In genomic region chr16:81516478-81517149, GRCh38 we compare ENCODE assay signal across 1 cellular context.
A peak's percentile ranks its signal among the peaks of the same experiment; 100 is the strongest.
TF ChIP-seq lines count a peak whose summit lies in the region.

No MANE protein-coding gene starts in this region.

TF ChIP-seq in SK-N-SH, 30 proteins besides CTCF, POLR2A, EP300 and RAD21 (continued from another document):
- peak; percentile 34; the same call in 1 of the 2 replicates for TF ChIP-seq MXI1 (IDR thresholded peaks at IDR 0.05; ENCODE audit: low read depth, low read length)
- TF ChIP-seq USF1 (IDR thresholded peaks at IDR 0.05; ENCODE audit: borderline replicate concordance, low read depth): no peak
- peak; percentile 71 for TF ChIP-seq TCF12 (IDR thresholded peaks at IDR 0.05)
- TF ChIP-seq REST (IDR thresholded peaks at IDR 0.05; ENCODE audit: low read depth, low read length): no peak
- no peak for TF ChIP-seq MEF2A (IDR thresholded peaks at IDR 0.05; ENCODE audit: borderline replicate concordance, low read depth)
- TF ChIP-seq GATA2 (CRISPR knock-in tag; IDR thresholded peaks at IDR 0.05): peak; percentile 78
- no peak for TF ChIP-seq ZBTB33 (IDR thresholded peaks at IDR 0.05; ENCODE audit: borderline replicate concordance, low read depth)
- no peak for TF ChIP-seq EZH2phosphoT487 (IDR thresholded peaks at IDR 0.05; ENCODE audit: borderline replicate concordance, low read depth)
- TF ChIP-seq CHD2 (IDR thresholded peaks at IDR 0.05; ENCODE audit: low read length, partially characterized antibody): peak; percentile 85
- no peak for TF ChIP-seq GABPA (IDR thresholded peaks at IDR 0.05; ENCODE audit: low read depth)
- peak; percentile 1; the same call in 1 of the 2 replicates for TF ChIP-seq SMC3 (IDR thresholded peaks at IDR 0.05; ENCODE audit: low read depth, low read length)
- no peak for TF ChIP-seq FOSL2 (IDR thresholded peaks at IDR 0.05; ENCODE audit: borderline replicate concordance, low read depth)
- TF ChIP-seq POLR2AphosphoS5 (IDR thresholded peaks at IDR 0.05; ENCODE audit: low read depth, low read length): peak; percentile 43
- peak; percentile 6; the same call in 1 of the 2 replicates for TF ChIP-seq NRF1 (IDR thresholded peaks at IDR 0.05; ENCODE audit: low read depth, low read length)
- no peak for TF ChIP-seq ELF1 (IDR thresholded peaks at IDR 0.05)
- peak; percentile 90 for TF ChIP-seq RCOR1 (IDR thresholded peaks at IDR 0.05; ENCODE audit: low read length)
- TF ChIP-seq YY1 (IDR thresholded peaks at IDR 0.05; ENCODE audit: low read depth): no peak
- TF ChIP-seq RFX5 (IDR thresholded peaks at IDR 0.05; ENCODE audit: low read length): no peak
